1 cellular context compared by ENCODE assay signal in genomic region chr9:70574222-70574837, GRCh38.
A peak's percentile ranks its signal among the peaks of the same experiment; 100 is the strongest.
TF ChIP-seq lines count a peak whose summit lies in the region.

No MANE protein-coding gene starts in this region.

TF ChIP-seq in GM23338, 12 proteins besides CTCF, POLR2A, EP300 and RAD21 (continued from another document):
- 0 out of 2 replicates have a peak, but pooled peaks have one; percentile 23 for TF ChIP-seq ZNF462 (CRISPR knock-in tag; IDR thresholded peaks at IDR 0.05)
- no peak for TF ChIP-seq ETS1 (IDR thresholded peaks at IDR 0.05)
